ENCODE assay signal across 25 cellular contexts in the genomic region with DNA sequence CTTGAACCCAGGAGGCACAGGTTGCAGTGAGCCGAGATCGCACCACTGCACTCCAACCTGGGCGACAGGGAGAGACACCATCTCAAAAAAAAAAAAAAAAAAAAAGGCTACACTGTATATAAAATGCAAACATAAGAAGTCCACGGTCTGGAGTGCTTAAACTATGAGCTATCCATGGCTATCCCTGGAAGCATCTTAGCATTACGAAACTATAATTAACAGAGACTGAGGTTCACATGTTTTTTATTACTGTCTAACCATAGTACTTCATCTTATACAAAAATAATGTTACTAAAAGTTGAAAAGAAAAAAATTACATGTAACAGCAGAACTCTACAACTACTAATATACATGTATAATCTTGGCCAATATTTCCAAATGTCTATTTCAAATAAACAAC. TPM values are rescaled to one million over a fixed set of nuclear protein-coding genes. Genes with fewer than 3 reads are reported as not detected.
DNase-seq lines count a peak whose midpoint lies in the region; ATAC-seq, FAIRE-seq and TF ChIP-seq lines count a peak whose summit lies in the region.
"Had no signal": no experiment of that assay in that cellular context is flagged by ENCODE, and none has a peak within 500 bp of the region (broad histone marks: within the 10 kb centered on the region; RNA-seq: fewer than 3 reads in every experiment).

No MANE protein-coding gene starts in this region.

- no peaks in the 10 kb centered on the region for H3K27me3 ChIP-seq in astrocyte (ENCODE audit: insufficient read depth, low read length)
- H3K27me3 ChIP-seq in foreskin keratinocyte: no peaks in the 10 kb centered on the region
- no peaks in the 10 kb centered on the region for H3K27me3 ChIP-seq in left ventricle myocardium inferior (ENCODE audit: low read depth)
- H3K27me3 ChIP-seq: cardiac muscle cell, heart left ventricle, upper lobe of right lung had no signal

- DNase-seq in AG08395 (ENCODE audit: low spot score) (peak; percentile 10), HCEC 1CT (peak; percentile 14), astrocyte (ENCODE audit: low read depth) (no peak), mesothelial cell of epicardium (ENCODE audit: low spot score in 2 of 2, unreplicated experiment in 2 of 2) (no peak), foreskin keratinocyte (no peak), NCI-H1694 (lab: John Stamatoyannopoulos, UW) (no peak), left ventricle myocardium inferior (no peak)
- no peak for DNase-seq in activated naive CD4-positive, alpha-beta T cell treated with anti-CD3 and anti-CD28 coated beads, Interleukin-2, amount 50 U/mL, for 72 hours (ENCODE audit: low spot score in 2 of 2)
- DNase-seq: activated CD4-positive, alpha-beta T cell treated with anti-CD3 and anti-CD28 coated beads, Interleukin-2, amount 10 ng/mL, durations not matched to agents 24 days and 14 days; activated CD8-positive, alpha-beta memory T cell treated with anti-CD3 and anti-CD28 coated beads, Interleukin-2, amount 10 ng/mL, durations not matched to agents 7 days and 5 days; activated naive CD4-positive, alpha-beta T cell treated with anti-CD3 and anti-CD28 coated beads, Interleukin-2, amount 10 ng/mL, durations not matched to agents 7 days and 5 days; anterior cingulate cortex; CD4-positive, alpha-beta memory T cell; GOT3; heart left ventricle; NCI-H1092; NCI-H2029; NCI-H526 treated with DMSO at 0.1 percent for 48 hours; nucleus accumbens; substantia nigra; T-helper 2 cell; upper lobe of right lung had no signal

- H3K4me1 Mint-ChIP-seq in astrocyte (ENCODE audit: low read depth, unreplicated experiment) (peaks cover 16% of the 10 kb centered on the region), mesothelial cell of epicardium (peaks cover 18% of the 10 kb centered on the region)

- peak overlapping the region; percentile 45 for H3K4me2 ChIP-seq in astrocyte (ENCODE audit: low read length)

- no peak for FAIRE-seq in astrocyte (lab: Jason Lieb, UNC)
- FAIRE-seq: HepG2 had no signal

- no peaks in the 10 kb centered on the region for H3K27me3 Mint-ChIP-seq in astrocyte (ENCODE audit: low read depth, unreplicated experiment)
- no peaks in the 10 kb centered on the region for H3K27me3 Mint-ChIP-seq in mesothelial cell of epicardium (ENCODE audit: low read depth)
- H3K27me3 Mint-ChIP-seq: activated CD4-positive, alpha-beta T cell treated with anti-CD3 and anti-CD28 coated beads, Interleukin-2, amount 10 ng/mL, durations not matched to agents 24 days and 14 days; activated CD8-positive, alpha-beta memory T cell treated with anti-CD3 and anti-CD28 coated beads, Interleukin-2, amount 10 ng/mL, durations not matched to agents 7 days and 5 days; activated naive CD4-positive, alpha-beta T cell treated with anti-CD3 and anti-CD28 coated beads, Interleukin-2, amount 10 ng/mL, durations not matched to agents 7 days and 5 days; CD4-positive, alpha-beta memory T cell; dendritic cell treated with granulocyte-macrophage colony-stimulating factor and Interleukin-4, amounts not matched to agents 40 ng/mL and 50 ng/mL, for 4 days had no signal

- TF ChIP-seq CTCF in astrocyte (IDR thresholded peaks at IDR 0.05; ENCODE audit: insufficient read depth, low read depth, low read length): no peak
- no peak for TF ChIP-seq CTCF in mesothelial cell of epicardium (IDR thresholded peaks at IDR 0.05; ENCODE audit: unreplicated experiment)
- no peak for TF ChIP-seq CTCF in foreskin keratinocyte (conservative IDR thresholded peaks at IDR 0.05)
- no peak for TF ChIP-seq CTCF in left ventricle myocardium inferior (IDR thresholded peaks at IDR 0.05; ENCODE audit: borderline replicate concordance)

- H3K9me3 Mint-ChIP-seq in astrocyte (ENCODE audit: unreplicated experiment): no peaks in the 10 kb centered on the region
- no peaks in the 10 kb centered on the region for H3K9me3 Mint-ChIP-seq in mesothelial cell of epicardium
- no peaks in the 10 kb centered on the region for H3K9me3 Mint-ChIP-seq in activated naive CD4-positive, alpha-beta T cell treated with anti-CD3 and anti-CD28 coated beads, Interleukin-2, amount 50 U/mL, for 72 hours
- H3K9me3 Mint-ChIP-seq: activated CD4-positive, alpha-beta T cell treated with anti-CD3 and anti-CD28 coated beads, Interleukin-2, amount 10 ng/mL, durations not matched to agents 24 days and 14 days; activated naive CD4-positive, alpha-beta T cell treated with anti-CD3 and anti-CD28 coated beads, Interleukin-2, amount 10 ng/mL, durations not matched to agents 7 days and 5 days; CD4-positive, alpha-beta memory T cell; dendritic cell treated with granulocyte-macrophage colony-stimulating factor and Interleukin-4, amounts not matched to agents 40 ng/mL and 50 ng/mL, for 4 days had no signal

- H3K36me3 Mint-ChIP-seq in astrocyte (ENCODE audit: low read depth, unreplicated experiment) (peaks cover 7% of the 10 kb centered on the region), mesothelial cell of epicardium (peaks cover 2% of the 10 kb centered on the region)
- peaks cover 0 to 8% of the 10 kb centered on the region in 2 donors for H3K36me3 Mint-ChIP-seq in activated naive CD4-positive, alpha-beta T cell treated with anti-CD3 and anti-CD28 coated beads, Interleukin-2, amount 50 U/mL, for 72 hours

- peak overlapping the region; percentile 48 for H3K27ac Mint-ChIP-seq in astrocyte (ENCODE audit: unreplicated experiment)
- H3K27ac Mint-ChIP-seq in mesothelial cell of epicardium: peak overlapping the region; percentile 87
- no peak overlapping the region for H3K27ac Mint-ChIP-seq in activated naive CD4-positive, alpha-beta T cell treated with anti-CD3 and anti-CD28 coated beads, Interleukin-2, amount 50 U/mL, for 72 hours
- H3K27ac Mint-ChIP-seq: activated CD8-positive, alpha-beta memory T cell treated with anti-CD3 and anti-CD28 coated beads, Interleukin-2, amount 10 ng/mL, durations not matched to agents 7 days and 5 days; activated naive CD4-positive, alpha-beta T cell treated with anti-CD3 and anti-CD28 coated beads, Interleukin-2, amount 10 ng/mL, durations not matched to agents 7 days and 5 days; dendritic cell treated with granulocyte-macrophage colony-stimulating factor and Interleukin-4, amounts not matched to agents 40 ng/mL and 50 ng/mL, for 4 days had no signal

- H3K9ac ChIP-seq in astrocyte (ENCODE audit: low read length): no peak overlapping the region

- H3K4me3 Mint-ChIP-seq in astrocyte (ENCODE audit: unreplicated experiment) (no peak overlapping the region), mesothelial cell of epicardium (no peak overlapping the region)
- H3K4me3 Mint-ChIP-seq: activated CD4-positive, alpha-beta T cell treated with anti-CD3 and anti-CD28 coated beads, Interleukin-2, amount 10 ng/mL, durations not matched to agents 24 days and 14 days; activated CD8-positive, alpha-beta memory T cell treated with anti-CD3 and anti-CD28 coated beads, Interleukin-2, amount 10 ng/mL, durations not matched to agents 7 days and 5 days; activated naive CD4-positive, alpha-beta T cell treated with anti-CD3 and anti-CD28 coated beads, Interleukin-2, amount 10 ng/mL, durations not matched to agents 7 days and 5 days; CD4-positive, alpha-beta memory T cell; dendritic cell treated with granulocyte-macrophage colony-stimulating factor and Interleukin-4, amounts not matched to agents 40 ng/mL and 50 ng/mL, for 4 days had no signal

- no peaks in the 10 kb centered on the region for H3K9me3 ChIP-seq in astrocyte (ENCODE audit: insufficient read depth, low read depth, low read length)
- no peaks in the 10 kb centered on the region for H3K9me3 ChIP-seq in left ventricle myocardium inferior (replicated peaks)
- H3K9me3 ChIP-seq: heart left ventricle, upper lobe of right lung had no signal

- H3K4me3 ChIP-seq in astrocyte (ENCODE audit: insufficient read depth, low read depth, low read length): no peak overlapping the region
- no peak overlapping the region for H3K4me3 ChIP-seq in left ventricle myocardium inferior
- H3K4me3 ChIP-seq: cardiac muscle cell, heart left ventricle, upper lobe of right lung had no signal

- H3K27ac ChIP-seq in astrocyte (ENCODE audit: low read depth, low read length) (no peak overlapping the region), foreskin keratinocyte (no peak overlapping the region), left ventricle myocardium inferior (replicated peaks) (no peak overlapping the region)
- H3K27ac ChIP-seq: cardiac muscle cell, heart left ventricle, upper lobe of right lung had no signal

- peaks cover 13% of the 10 kb centered on the region for H3K79me2 ChIP-seq in astrocyte (ENCODE audit: insufficient read depth, low read length)

- intact Hi-C loops in left ventricle myocardium inferior (cut with micrococcal nuclease): no loop called here

- H2AFZ ChIP-seq in astrocyte (ENCODE audit: low read depth, low read length): no peak overlapping the region

- H4K20me1 ChIP-seq in astrocyte (ENCODE audit: insufficient read depth, low read length): peaks cover 29% of the 10 kb centered on the region

- ATAC-seq in foreskin keratinocyte: no peak
- no peak for ATAC-seq in activated naive CD4-positive, alpha-beta T cell treated with anti-CD3 and anti-CD28 coated beads, Interleukin-2, amount 50 U/mL, for 72 hours
- ATAC-seq: activated CD8-positive, alpha-beta memory T cell treated with anti-CD3 and anti-CD28 coated beads, Interleukin-2, amount 10 ng/mL, durations not matched to agents 7 days and 5 days; heart left ventricle; HepG2 had no signal

- H3K36me3 ChIP-seq in astrocyte (ENCODE audit: insufficient read depth, low read length) (peaks cover 7% of the 10 kb centered on the region), left ventricle myocardium inferior (peaks cover 31% of the 10 kb centered on the region)
- H3K36me3 ChIP-seq: cardiac muscle cell had no signal

- H3K4me1 ChIP-seq in astrocyte (ENCODE audit: insufficient read depth, low read length) (peaks cover 3% of the 10 kb centered on the region), foreskin keratinocyte (peaks cover 8% of the 10 kb centered on the region), left ventricle myocardium inferior (peaks cover 49% of the 10 kb centered on the region)

RNA-seq across cellular contexts. Expression of a gene that starts 32.8 kb away (rescaled TPM):
- 51.2 and 53.4 TPM in 2 replicates for total RNA-seq in astrocyte
- total RNA-seq in mesothelial cell of epicardium: 84.1 to 86.6 TPM (median 85.6 TPM) in 3 replicates
- total RNA-seq in foreskin keratinocyte: 25.5 and 30.2 TPM in 2 replicates
- polyA plus RNA-seq in foreskin keratinocyte: 2.1 and 2.3 TPM in 2 replicates
- 10 to 100 TPM; 42.9 to 88.8 TPM for total RNA-seq in activated naive CD4-positive, alpha-beta T cell treated with anti-CD3 and anti-CD28 coated beads, Interleukin-2, amount 50 U/mL, for 72 hours
- 36.7 TPM for total RNA-seq in left ventricle myocardium inferior

Comparison
In these comparisons a context has a peak if more than half of its experiments do, and no peak if none do; other contexts are left out.
1. DNase-seq: peak in AG08395 (single experiment) and HCEC 1CT (single experiment); none in astrocyte (single experiment), mesothelial cell of epicardium (0 of 2), foreskin keratinocyte (0 of 2), NCI-H1694 (single experiment), activated naive CD4-positive, alpha-beta T cell treated with anti-CD3 and anti-CD28 coated beads, Interleukin-2, amount 50 U/mL, for 72 hours (0 of 2) and left ventricle myocardium inferior (single experiment).
2. H3K27ac Mint-ChIP-seq: peak in astrocyte (single experiment) and mesothelial cell of epicardium (single experiment); none in activated naive CD4-positive, alpha-beta T cell treated with anti-CD3 and anti-CD28 coated beads, Interleukin-2, amount 50 U/mL, for 72 hours (0 of 2).